1 cellular context compared by ENCODE assay signal in genomic region chr13:25085125-25085742, GRCh38.
TF ChIP-seq lines count a peak whose summit lies in the region.

No MANE protein-coding gene starts in this region.

TF ChIP-seq in liver, 16 proteins besides CTCF, POLR2A, EP300 and RAD21 (continued from another document):
- TF ChIP-seq GABPA (IDR thresholded peaks at IDR 0.05 in 1 of 2, conservative IDR thresholded peaks at IDR 0.05 in 1 of 2) (no peak), MAX (IDR thresholded peaks at IDR 0.05) (no peak), FOXA1 (IDR thresholded peaks at IDR 0.05) (no peak), YY1 (IDR thresholded peaks at IDR 0.05) (no peak)
- TF ChIP-seq, protein P1, sequence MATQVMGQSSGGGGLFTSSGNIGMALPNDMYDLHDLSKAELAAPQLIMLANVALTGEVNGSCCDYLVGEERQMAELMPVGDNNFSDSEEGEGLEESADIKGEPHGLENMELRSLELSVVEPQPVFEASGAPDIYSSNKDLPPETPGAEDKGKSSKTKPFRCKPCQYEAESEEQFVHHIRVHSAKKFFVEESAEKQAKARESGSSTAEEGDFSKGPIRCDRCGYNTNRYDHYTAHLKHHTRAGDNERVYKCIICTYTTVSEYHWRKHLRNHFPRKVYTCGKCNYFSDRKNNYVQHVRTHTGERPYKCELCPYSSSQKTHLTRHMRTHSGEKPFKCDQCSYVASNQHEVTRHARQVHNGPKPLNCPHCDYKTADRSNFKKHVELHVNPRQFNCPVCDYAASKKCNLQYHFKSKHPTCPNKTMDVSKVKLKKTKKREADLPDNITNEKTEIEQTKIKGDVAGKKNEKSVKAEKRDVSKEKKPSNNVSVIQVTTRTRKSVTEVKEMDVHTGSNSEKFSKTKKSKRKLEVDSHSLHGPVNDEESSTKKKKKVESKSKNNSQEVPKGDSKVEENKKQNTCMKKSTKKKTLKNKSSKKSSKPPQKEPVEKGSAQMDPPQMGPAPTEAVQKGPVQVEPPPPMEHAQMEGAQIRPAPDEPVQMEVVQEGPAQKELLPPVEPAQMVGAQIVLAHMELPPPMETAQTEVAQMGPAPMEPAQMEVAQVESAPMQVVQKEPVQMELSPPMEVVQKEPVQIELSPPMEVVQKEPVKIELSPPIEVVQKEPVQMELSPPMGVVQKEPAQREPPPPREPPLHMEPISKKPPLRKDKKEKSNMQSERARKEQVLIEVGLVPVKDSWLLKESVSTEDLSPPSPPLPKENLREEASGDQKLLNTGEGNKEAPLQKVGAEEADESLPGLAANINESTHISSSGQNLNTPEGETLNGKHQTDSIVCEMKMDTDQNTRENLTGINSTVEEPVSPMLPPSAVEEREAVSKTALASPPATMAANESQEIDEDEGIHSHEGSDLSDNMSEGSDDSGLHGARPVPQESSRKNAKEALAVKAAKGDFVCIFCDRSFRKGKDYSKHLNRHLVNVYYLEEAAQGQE (IDR thresholded peaks at IDR 0.05) = no peak
